24 cellular contexts compared by ENCODE assay signal in the genomic region with DNA sequence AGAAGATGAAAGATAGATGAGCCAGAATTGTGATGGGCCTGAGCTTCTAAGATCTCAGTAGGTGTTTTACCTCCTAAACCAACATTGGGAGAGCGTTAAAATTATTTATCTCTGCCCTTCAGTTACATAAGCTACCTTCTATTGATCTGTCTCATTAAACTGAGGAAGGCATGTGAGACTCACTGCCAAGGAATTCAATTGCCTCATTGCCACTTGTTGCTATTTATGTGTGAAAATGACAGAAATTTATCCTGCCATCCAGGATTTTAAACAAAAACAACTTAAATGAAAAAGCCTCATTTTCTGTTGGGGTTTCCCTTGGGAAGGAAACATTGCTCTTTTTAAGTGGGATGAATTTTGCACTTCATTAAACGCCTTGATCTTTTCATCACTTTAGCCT.
DNase-seq lines count a peak whose midpoint lies in the region; ATAC-seq, FAIRE-seq and TF ChIP-seq lines count a peak whose summit lies in the region.
"Had no signal": no experiment of that assay in that cellular context is flagged by ENCODE, and none has a peak within 500 bp of the region (broad histone marks: within the 10 kb centered on the region; RNA-seq: fewer than 3 reads in every experiment).

No MANE protein-coding gene starts in this region.

- 0 out of 2 replicates have a peak, but pooled peaks cover 3% of the 10 kb centered on the region for H3K4me1 ChIP-seq in PC-3 (ENCODE audit: insufficient read depth, low read length)
- H3K4me1 ChIP-seq: HAP-1 had no signal

- ATAC-seq in PC-3 (no peak), HG03469 (IDR thresholded peaks at IDR 0.05; ENCODE audit: unreplicated experiment) (no peak)
- no peak for ATAC-seq in activated CD4-positive, alpha-beta T cell treated with anti-CD3 and anti-CD28 coated beads for 36 hours
- ATAC-seq: HepG2 had no signal

- no peak overlapping the region for H3K27ac Mint-ChIP-seq in activated CD4-positive, alpha-beta T cell treated with anti-CD3 and anti-CD28 coated beads for 36 hours

- H3K4me3 ChIP-seq in PC-3 (ENCODE audit: low read length) = no peak overlapping the region
- H3K4me3 ChIP-seq: BLaER1, HAP-1 had no signal

- H3K9me2 ChIP-seq in PC-3 (replicated peaks; ENCODE audit: low read length) = no peaks in the 10 kb centered on the region
- H3K9me2 ChIP-seq: SK-N-SH had no signal

- no peak for FAIRE-seq in RCC 7860 (lab: Jason Lieb, UNC)
- FAIRE-seq: HepG2 had no signal

- POLR2A ChIA-PET in PC-3 (lab: Charles Lee; ENCODE audit: unreplicated experiment) = no interaction called here
- POLR2A ChIA-PET in activated CD4-positive, alpha-beta T cell treated with anti-CD3 and anti-CD28 coated beads for 36 hours (lab: Charles Lee) = no interaction called here

- no TSS peak for BruUV-seq in PC-3 (replicated peaks; lab: Mats Ljungman, UMichigan)

- H3K9me3 ChIP-seq in PC-3 (ENCODE audit: low read length) = no peaks in the 10 kb centered on the region; the same call in 1 of the 2 replicates
- H3K9me3 ChIP-seq: HAP-1, SK-N-SH had no signal

- H3K4me2 ChIP-seq in PC-3 (ENCODE audit: low read length) = no peak overlapping the region
- H3K4me2 ChIP-seq: BLaER1, SK-N-SH had no signal

- TF ChIP-seq CTCF in PC-3 (conservative IDR thresholded peaks at IDR 0.05; ENCODE audit: low read depth, low read length) = no peak

- no peaks in the 10 kb centered on the region for H3K27me3 Mint-ChIP-seq in activated CD4-positive, alpha-beta T cell treated with anti-CD3 and anti-CD28 coated beads for 36 hours
- H3K27me3 Mint-ChIP-seq: CD4-positive, alpha-beta memory T cell had no signal

- CTCF ChIA-PET in PC-3 (lab: Charles Lee) = interaction anchor here (0.5 kb wide), 1 partner anchor 16 kb away, joined by 3 read pairs; no protein-coding TSS in a partner anchor
- CTCF ChIA-PET in activated CD4-positive, alpha-beta T cell treated with anti-CD3 and anti-CD28 coated beads for 36 hours (lab: Charles Lee) = no interaction called here

- H3K27ac ChIP-seq in PC-3 (ENCODE audit: low read length) = no peak overlapping the region
- H3K27ac ChIP-seq: BLaER1 had no signal

- H3K4me3 Mint-ChIP-seq in activated CD4-positive, alpha-beta T cell treated with anti-CD3 and anti-CD28 coated beads for 36 hours = no peak overlapping the region
- H3K4me3 Mint-ChIP-seq: CD4-positive, alpha-beta memory T cell had no signal

- H3K79me2 ChIP-seq in PC-3 (ENCODE audit: low read length) = no peaks in the 10 kb centered on the region

- no peaks in the 10 kb centered on the region for H3K4me1 Mint-ChIP-seq in activated CD4-positive, alpha-beta T cell treated with anti-CD3 and anti-CD28 coated beads for 36 hours

- intact Hi-C loops in PC-3 (cut with micrococcal nuclease) = no loop called here
- intact Hi-C loops in activated CD4-positive, alpha-beta T cell treated with anti-CD3 and anti-CD28 coated beads for 36 hours (cut with DNase I, micrococcal nuclease) = no loop called here

- no peaks in the 10 kb centered on the region for H4K20me1 ChIP-seq in PC-3 (ENCODE audit: low read length)
- H4K20me1 ChIP-seq: BLaER1 had no signal

- in situ Hi-C loops in KBM-7 (cut with MboI; ENCODE audit: low pct_unique_long_range_greater_than_20kb, low sequenced_read_pairs) = no loop called here

- peak; percentile 19 for DNase-seq in AG08395 (ENCODE audit: low spot score)
- DNase-seq in HCEC 1CT = peak; percentile 23
- peak; percentile 31 for DNase-seq in PC-3
- DNase-seq in iris pigment epithelial cell (ENCODE audit: low read depth) = peak; percentile 25
- no peak for DNase-seq in RCC 7860 (ENCODE audit: low spot score)
- no peak for DNase-seq in activated CD4-positive, alpha-beta T cell treated with anti-CD3 and anti-CD28 coated beads for 36 hours
- no peak for DNase-seq in KBM-7
- DNase-seq: 8988T; CD4-positive, alpha-beta memory T cell; DMS53; Karpas-422; MM.1S; NCI-H1092 treated with DMSO at 0.1 percent for 48 hours; NCI-H146; NCI-H2029 treated with DMSO at 0.1 percent for 48 hours; NCI-H2171 treated with DMSO at 0.1 percent for 48 hours; NCI-H446 treated with DMSO at 0.1 percent for 48 hours; NCI-H69; SHP77; SK-N-SH had no signal

- H3K36me3 Mint-ChIP-seq in activated CD4-positive, alpha-beta T cell treated with anti-CD3 and anti-CD28 coated beads for 36 hours (ENCODE audit: low read depth) = peaks cover 3% of the 10 kb centered on the region

- no peaks in the 10 kb centered on the region for H3F3A ChIP-seq in PC-3 (ENCODE audit: low read length, unreplicated experiment)

- H3K9ac ChIP-seq in PC-3 (ENCODE audit: low read length) = no peak overlapping the region
- H3K9ac ChIP-seq: BLaER1, SK-N-SH had no signal

- H3K27me3 ChIP-seq in PC-3 (ENCODE audit: low read length) = no peaks in the 10 kb centered on the region
- H3K27me3 ChIP-seq: BLaER1 had no signal

- H2AFZ ChIP-seq in PC-3 (ENCODE audit: low read length) = no peak overlapping the region

- H3K36me3 ChIP-seq in PC-3 (ENCODE audit: low read depth, low read length) = no peaks in the 10 kb centered on the region
- H3K36me3 ChIP-seq: BLaER1, HAP-1 had no signal

- H3K9me3 Mint-ChIP-seq in activated CD4-positive, alpha-beta T cell treated with anti-CD3 and anti-CD28 coated beads for 36 hours (ENCODE audit: low read depth) = peaks cover 17% of the 10 kb centered on the region

Comparison
In these comparisons a context has a peak if more than half of its experiments do, and no peak if none do; other contexts are left out.
1. DNase-seq: peak in AG08395 (single experiment), HCEC 1CT (single experiment), PC-3 (single experiment) and iris pigment epithelial cell (single experiment); none in RCC 7860 (single experiment), activated CD4-positive, alpha-beta T cell treated with anti-CD3 and anti-CD28 coated beads for 36 hours (single experiment) and KBM-7 (single experiment).